In genomic region chr16:57185945-57186629, GRCh38 we compare ENCODE assay signal across 8 cellular contexts. TPM values are rescaled to one million over a fixed set of nuclear protein-coding genes. Genes with fewer than 3 reads are reported as not detected.
A peak's percentile ranks its signal among the peaks of the same experiment; 100 is the strongest.
DNase-seq lines count a peak whose midpoint lies in the region; ATAC-seq and TF ChIP-seq lines count a peak whose summit lies in the region.

A gene with protein sequence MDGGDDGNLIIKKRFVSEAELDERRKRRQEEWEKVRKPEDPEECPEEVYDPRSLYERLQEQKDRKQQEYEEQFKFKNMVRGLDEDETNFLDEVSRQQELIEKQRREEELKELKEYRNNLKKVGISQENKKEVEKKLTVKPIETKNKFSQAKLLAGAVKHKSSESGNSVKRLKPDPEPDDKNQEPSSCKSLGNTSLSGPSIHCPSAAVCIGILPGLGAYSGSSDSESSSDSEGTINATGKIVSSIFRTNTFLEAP (minus strand): TSS chr16:57186039. CDS start chr16:57173854, 12,185 bp downstream.
RSPRY1 (plus strand) TSS chr16:57186329; CDS start chr16:57204659, 18,330 bp downstream.

- peak; percentile 86 for ATAC-seq in HG02610 (IDR thresholded peaks at IDR 0.05; ENCODE audit: unreplicated experiment)
- ATAC-seq in activated naive CD4-positive, alpha-beta T cell treated with anti-CD3 and anti-CD28 coated beads, Interleukin-2, amount 50 U/mL, for 72 hours: peak; percentile 94 to 96

- peak within 1 kb of the TSS; percentile 97 for H3K27ac ChIP-seq in suprapubic skin

- peaks cover 36% of the 10 kb centered on the region for H3K4me1 ChIP-seq in suprapubic skin

- no peaks in the 10 kb centered on the region for H3K36me3 ChIP-seq in suprapubic skin

- DNase-seq in NCI-H1092 treated with DMSO at 0.1 percent for 48 hours (lab: John Stamatoyannopoulos, UW) (peak; percentile 99), SKM-1 (lab: John Stamatoyannopoulos, UW; ENCODE audit: unreplicated experiment) (peak; percentile 99), globus pallidus (ENCODE audit: low spot score) (peak; percentile 100), nucleus accumbens (lab: John Stamatoyannopoulos, UW) (peak; percentile 91 to 100 (median 99)), suprapubic skin (ENCODE audit: low spot score in 2 of 2) (peak; percentile 98 to 99)
- peak; percentile 99 to 100 for DNase-seq in activated naive CD4-positive, alpha-beta T cell treated with anti-CD3 and anti-CD28 coated beads, Interleukin-2, amount 50 U/mL, for 72 hours (ENCODE audit: low spot score in 2 of 2)

- H3K9me3 ChIP-seq in suprapubic skin: no peaks in the 10 kb centered on the region

- H3K9me3 Mint-ChIP-seq in activated naive CD4-positive, alpha-beta T cell treated with anti-CD3 and anti-CD28 coated beads, Interleukin-2, amount 50 U/mL, for 72 hours: no peaks in the 10 kb centered on the region

- no peak for TF ChIP-seq CTCF in suprapubic skin (IDR thresholded peaks at IDR 0.05)

- no peaks in the 10 kb centered on the region for H3K27me3 ChIP-seq in suprapubic skin

- H3K4me3 ChIP-seq in GM08714 (ENCODE audit: low read length) (peak within 1 kb of the TSS; percentile 96), suprapubic skin (peak within 1 kb of the TSS; percentile 98)

- H3K36me3 Mint-ChIP-seq in activated naive CD4-positive, alpha-beta T cell treated with anti-CD3 and anti-CD28 coated beads, Interleukin-2, amount 50 U/mL, for 72 hours: peaks cover 24 to 27% of the 10 kb centered on the region in 2 donors

- H3K27ac Mint-ChIP-seq in activated naive CD4-positive, alpha-beta T cell treated with anti-CD3 and anti-CD28 coated beads, Interleukin-2, amount 50 U/mL, for 72 hours: peak within 1 kb of the TSS; percentile 97 to 99

- TF ChIP-seq POLR2A in suprapubic skin (IDR thresholded peaks at IDR 0.05): peak; percentile 57 to 92

- TF ChIP-seq EP300 in suprapubic skin (IDR thresholded peaks at IDR 0.05): no peak

- 1% methylated on average over 24 of the region's 55 CpGs for WGBS in suprapubic skin

RNA-seq across cellular contexts. Expression of the first gene that starts in this region (rescaled TPM):
- 100 to 1,000 TPM; 113 to 115 TPM for total RNA-seq in activated naive CD4-positive, alpha-beta T cell treated with anti-CD3 and anti-CD28 coated beads, Interleukin-2, amount 50 U/mL, for 72 hours
- total RNA-seq in suprapubic skin: 100 to 1,000 TPM in 1 of 4 donors, 10 to 100 TPM in 3; 47.1 to 109 (median 60.3) TPM

RNA-seq across cellular contexts. Expression of gene RSPRY1, which starts in this region (rescaled TPM):
- 10 to 100 TPM; 37.2 to 38.6 TPM for total RNA-seq in activated naive CD4-positive, alpha-beta T cell treated with anti-CD3 and anti-CD28 coated beads, Interleukin-2, amount 50 U/mL, for 72 hours
- total RNA-seq in suprapubic skin: 10 to 100 TPM; 16.3 to 48.3 (median 35.2) TPM

Comparison
In these comparisons a context has a peak if more than half of its experiments do, and no peak if none do; other contexts are left out.
1. Peak in every context shown above with its lines: DNase-seq, ATAC-seq, H3K4me3 ChIP-seq and H3K27ac ChIP-seq.